Comparison of ENCODE assay signal across 13 cellular contexts in the genomic region with DNA sequence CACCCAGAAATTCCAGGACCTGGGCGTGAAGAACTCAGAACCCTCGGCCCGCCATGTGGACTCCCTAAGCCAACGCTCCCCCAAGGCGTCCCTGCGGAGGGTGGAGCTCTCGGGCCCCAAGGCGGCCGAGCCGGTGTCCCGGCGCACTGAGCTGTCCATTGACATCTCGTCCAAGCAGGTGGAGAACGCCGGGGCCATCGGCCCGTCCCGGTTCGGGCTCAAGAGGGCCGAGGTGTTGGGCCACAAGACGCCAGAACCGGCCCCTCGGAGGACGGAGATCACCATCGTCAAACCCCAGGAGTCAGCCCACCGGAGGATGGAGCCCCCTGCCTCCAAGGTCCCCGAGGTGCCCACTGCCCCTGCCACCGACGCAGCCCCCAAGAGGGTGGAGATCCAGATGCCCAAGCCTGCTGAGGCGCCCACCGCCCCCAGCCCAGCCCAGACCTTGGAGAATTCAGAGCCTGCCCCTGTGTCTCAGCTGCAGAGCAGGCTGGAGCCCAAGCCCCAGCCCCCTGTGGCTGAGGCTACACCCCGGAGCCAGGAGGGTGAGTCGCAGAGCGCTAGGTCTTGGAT.
DNase-seq lines count a peak whose midpoint lies in the region; ATAC-seq lines count a peak whose summit lies in the region.
"Had no signal": no experiment of that assay in that cellular context is flagged by ENCODE, and none has a peak within 500 bp of the region (broad histone marks: within the 10 kb centered on the region; RNA-seq: fewer than 3 reads in every experiment).

No MANE protein-coding gene starts in this region.

- peaks cover 11% of the 10 kb centered on the region; the same call in 1 of the 2 replicates for H3K36me3 ChIP-seq in KOPT-K1 (ENCODE audit: insufficient read depth, low read length)

- H3K27me3 Mint-ChIP-seq in activated CD4-positive, alpha-beta T cell treated with anti-CD3 and anti-CD28 coated beads, Interleukin-2, amount 10 ng/mL, durations not matched to agents 7 days and 5 days, result no peaks in the 10 kb centered on the region
- H3K27me3 Mint-ChIP-seq in effector memory CD8-positive, alpha-beta T cell, result no peaks in the 10 kb centered on the region

- H3K27ac ChIP-seq in KOPT-K1 (ENCODE audit: low read depth, low read length, poor library complexity, severe bottlenecking), result peak overlapping the region; percentile 88

- POLR2A ChIA-PET in activated CD4-positive, alpha-beta T cell treated with anti-CD3 and anti-CD28 coated beads, Interleukin-2, amount 10 ng/mL, durations not matched to agents 7 days and 5 days (lab: Charles Lee), result no interaction called here

- no peak for ATAC-seq in effector memory CD8-positive, alpha-beta T cell (replicated peaks)
- no peak for ATAC-seq in stimulated activated effector memory CD8-positive, alpha-beta T cell treated with anti-CD3 and anti-CD28 coated beads, Interleukin-12 subunit alpha, Interleukin-12 subunit beta, amount 100 ng/mL, for 72 hours

- peaks cover 99% of the 10 kb centered on the region for H3K4me1 Mint-ChIP-seq in activated CD4-positive, alpha-beta T cell treated with anti-CD3 and anti-CD28 coated beads, Interleukin-2, amount 10 ng/mL, durations not matched to agents 7 days and 5 days
- H3K4me1 Mint-ChIP-seq in effector memory CD8-positive, alpha-beta T cell (ENCODE audit: low read depth in 2 of 2), result peaks cover 81 to 84% of the 10 kb centered on the region in 2 donors
- peaks cover 100% of the 10 kb centered on the region for H3K4me1 Mint-ChIP-seq in stimulated activated effector memory CD8-positive, alpha-beta T cell treated with anti-CD3 and anti-CD28 coated beads, Interleukin-12 subunit alpha, Interleukin-12 subunit beta, amount 100 ng/mL, for 72 hours

- CTCF ChIA-PET in activated CD4-positive, alpha-beta T cell treated with anti-CD3 and anti-CD28 coated beads, Interleukin-2, amount 10 ng/mL, durations not matched to agents 7 days and 5 days (lab: Charles Lee), result interaction anchor here (1.2 to 4.3 kb wide), 6 partner anchors 9 to 92 kb away, joined by 3 to 58 read pairs (median 8); no protein-coding TSS in a partner anchor

- H3K9me3 Mint-ChIP-seq in activated CD4-positive, alpha-beta T cell treated with anti-CD3 and anti-CD28 coated beads, Interleukin-2, amount 10 ng/mL, durations not matched to agents 7 days and 5 days, result no peaks in the 10 kb centered on the region
- H3K9me3 Mint-ChIP-seq in effector memory CD8-positive, alpha-beta T cell, result no peaks in the 10 kb centered on the region
- H3K9me3 Mint-ChIP-seq in stimulated activated effector memory CD8-positive, alpha-beta T cell treated with anti-CD3 and anti-CD28 coated beads, Interleukin-12 subunit alpha, Interleukin-12 subunit beta, amount 100 ng/mL, for 72 hours, result no peaks in the 10 kb centered on the region

- H3K4me3 Mint-ChIP-seq in activated CD4-positive, alpha-beta T cell treated with anti-CD3 and anti-CD28 coated beads, Interleukin-2, amount 10 ng/mL, durations not matched to agents 7 days and 5 days, result peak overlapping the region; percentile 42
- H3K4me3 Mint-ChIP-seq in effector memory CD8-positive, alpha-beta T cell, result peak overlapping the region; percentile 63 to 98
- H3K4me3 Mint-ChIP-seq in stimulated activated effector memory CD8-positive, alpha-beta T cell treated with anti-CD3 and anti-CD28 coated beads, Interleukin-12 subunit alpha, Interleukin-12 subunit beta, amount 100 ng/mL, for 72 hours, result peak overlapping the region; percentile 94

- H3K36me3 Mint-ChIP-seq in activated CD4-positive, alpha-beta T cell treated with anti-CD3 and anti-CD28 coated beads, Interleukin-2, amount 10 ng/mL, durations not matched to agents 7 days and 5 days (ENCODE audit: low read depth), result peaks cover 77% of the 10 kb centered on the region
- H3K36me3 Mint-ChIP-seq in effector memory CD8-positive, alpha-beta T cell (ENCODE audit: insufficient read depth), result peaks cover 30% of the 10 kb centered on the region
- peaks cover 62% of the 10 kb centered on the region for H3K36me3 Mint-ChIP-seq in stimulated activated effector memory CD8-positive, alpha-beta T cell treated with anti-CD3 and anti-CD28 coated beads, Interleukin-12 subunit alpha, Interleukin-12 subunit beta, amount 100 ng/mL, for 72 hours

- DNase-seq in activated CD4-positive, alpha-beta T cell treated with anti-CD3 and anti-CD28 coated beads, Interleukin-2, amount 10 ng/mL, durations not matched to agents 7 days and 5 days, result no peak
- no peak for DNase-seq in activated CD4-positive, alpha-beta T cell treated with anti-CD3 and anti-CD28 coated beads for 1 hour
- DNase-seq in effector memory CD8-positive, alpha-beta T cell, result no peak
- no peak for DNase-seq in stimulated activated effector memory CD8-positive, alpha-beta T cell treated with anti-CD3 and anti-CD28 coated beads, Interleukin-12 subunit alpha, Interleukin-12 subunit beta, amount 100 ng/mL, for 72 hours (ENCODE audit: low spot score in 2 of 2)
- DNase-seq in cerebellar cortex (ENCODE audit: low spot score) (no peak), posterior vena cava (ENCODE audit: low spot score) (no peak), A172 (ENCODE audit: low spot score) (no peak)
- DNase-seq: activated CD4-positive, alpha-beta T cell treated with anti-CD3 and anti-CD28 coated beads, Interleukin-2, amount 50 U/mL, for 48 hours; Kasumi-1; NCI-H187; NCI-H524 treated with DMSO at 0.1 percent for 48 hours; stimulated activated naive CD4-positive, alpha-beta T cell treated with Interleukin-2 at 50 U/mL for 16 hours had no signal

- intact Hi-C loops in posterior vena cava (cut with DNase I), result no loop called here

- H3K27ac Mint-ChIP-seq in activated CD4-positive, alpha-beta T cell treated with anti-CD3 and anti-CD28 coated beads, Interleukin-2, amount 10 ng/mL, durations not matched to agents 7 days and 5 days, result peak overlapping the region; percentile 77
- peak overlapping the region; percentile 70 to 81 for H3K27ac Mint-ChIP-seq in effector memory CD8-positive, alpha-beta T cell
- H3K27ac Mint-ChIP-seq in stimulated activated effector memory CD8-positive, alpha-beta T cell treated with anti-CD3 and anti-CD28 coated beads, Interleukin-12 subunit alpha, Interleukin-12 subunit beta, amount 100 ng/mL, for 72 hours, result peak overlapping the region; percentile 92

- H3K9me3 ChIP-seq in KOPT-K1 (ENCODE audit: insufficient read depth, low read length, poor library complexity, severe bottlenecking), result no peaks in the 10 kb centered on the region

Comparison
In these comparisons a context has a peak if more than half of its experiments do, and no peak if none do; other contexts are left out.
1. H3K4me3 Mint-ChIP-seq: peak in every context shown above with its lines; median percentile 94 in stimulated activated effector memory CD8-positive, alpha-beta T cell treated with anti-CD3 and anti-CD28 coated beads, Interleukin-12 subunit alpha, Interleukin-12 subunit beta, amount 100 ng/mL, for 72 hours; 80 in effector memory CD8-positive, alpha-beta T cell; 42 in activated CD4-positive, alpha-beta T cell treated with anti-CD3 and anti-CD28 coated beads, Interleukin-2, amount 10 ng/mL, durations not matched to agents 7 days and 5 days.